In the genomic region with DNA sequence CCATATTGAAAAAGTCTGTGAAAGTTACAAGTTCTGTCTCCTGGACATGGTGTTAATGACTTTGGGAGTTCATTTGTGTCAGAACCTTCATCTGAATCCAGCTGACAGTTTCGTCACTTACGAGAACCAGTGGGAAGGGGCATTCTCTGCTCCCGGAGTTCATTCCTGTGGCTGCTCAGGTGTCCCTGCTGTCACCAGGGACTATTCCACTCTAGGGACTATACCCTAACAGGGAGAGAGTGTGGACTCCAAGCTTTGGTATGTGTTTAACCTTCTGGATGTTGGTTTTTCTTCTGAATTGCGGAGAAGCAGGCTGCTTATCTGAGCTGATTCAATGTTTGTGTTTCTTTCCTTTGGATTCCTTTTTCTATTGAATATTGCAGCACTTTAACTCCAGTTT, we compare ENCODE assay signal across 22 cellular contexts.
"Had no signal": no experiment of that assay in that cellular context is flagged by ENCODE, and none has a peak within 500 bp of the region (broad histone marks: within the 10 kb centered on the region; RNA-seq: fewer than 3 reads in every experiment).

No MANE protein-coding gene starts in this region.

- H3K36me3 ChIP-seq: breast epithelium, left lung, sigmoid colon, thoracic aorta, upper lobe of left lung had no signal

- H3K27ac Mint-ChIP-seq: activated B cell treated with CpG ODN at 0.5 μM for 24 hours; activated CD4-positive, alpha-beta memory T cell treated with anti-CD3 and anti-CD28 coated beads for 36 hours; dendritic cell treated with granulocyte-macrophage colony-stimulating factor and Interleukin-4, amounts not matched to agents 40 ng/mL and 50 ng/mL, for 4 days; stimulated activated naive B cell treated with anti-CD40 and anti-IgM and Interleukin-4, amounts not matched to agents 10 μg/mL and 1 μg/mL and 100 μg/mL, for 72 hours had no signal

- H3K36me3 Mint-ChIP-seq: activated CD4-positive, alpha-beta memory T cell treated with anti-CD3 and anti-CD28 coated beads for 36 hours; stimulated activated naive B cell treated with anti-CD40 and anti-IgM and Interleukin-4, amounts not matched to agents 10 μg/mL and 1 μg/mL and 100 μg/mL, for 72 hours had no signal

- H3K4me1 ChIP-seq: breast epithelium had no signal

- DNase-seq: activated B cell treated with CpG ODN at 0.5 μM for 24 hours; activated CD4-positive, alpha-beta memory T cell treated with anti-CD3 and anti-CD28 coated beads for 36 hours; activated CD4-positive, alpha-beta T cell treated with anti-CD3 and anti-CD28 coated beads for 48 hours; activated naive CD4-positive, alpha-beta T cell treated with Interleukin-2 at 50 U/mL for 16 hours; activated T-cell treated with anti-CD3 and anti-CD28 coated beads, Interleukin-2, amount 50 U/mL, for 48 hours; anterior cingulate cortex; effector CD4-positive, alpha-beta T cell; foreskin melanocyte; kidney glomerular epithelial cell; left lung; naive thymus-derived CD8-positive, alpha-beta T cell; sigmoid colon; stimulated activated CD4-positive, alpha-beta T cell treated with anti-CD3 and anti-CD28 coated beads, Interleukin-15, amount 100 ng/mL, for 24 hours; stimulated activated CD8-positive, alpha-beta memory T cell treated with anti-CD3 and anti-CD28 coated beads, Interleukin-4, amount 100 ng/mL, for 48 hours; stimulated activated naive B cell treated with anti-CD40 and anti-IgM and Interleukin-4, amounts not matched to agents 10 μg/mL and 1 μg/mL and 100 μg/mL, for 72 hours; SW 1271; T-helper 17 cell; upper lobe of left lung had no signal

- H3K27ac ChIP-seq: breast epithelium, left lung, sigmoid colon, upper lobe of left lung had no signal

- H3K9me3 Mint-ChIP-seq: activated B cell treated with CpG ODN at 0.5 μM for 24 hours; naive thymus-derived CD8-positive, alpha-beta T cell had no signal

- H3K27me3 Mint-ChIP-seq: activated B cell treated with CpG ODN at 0.5 μM for 24 hours; activated CD4-positive, alpha-beta memory T cell treated with anti-CD3 and anti-CD28 coated beads for 36 hours; stimulated activated naive B cell treated with anti-CD40 and anti-IgM and Interleukin-4, amounts not matched to agents 10 μg/mL and 1 μg/mL and 100 μg/mL, for 72 hours; T-helper 17 cell had no signal

- ATAC-seq: left lung; naive thymus-derived CD8-positive, alpha-beta T cell; stimulated activated naive B cell treated with anti-CD40 and anti-IgM and Interleukin-4, amounts not matched to agents 10 μg/mL and 1 μg/mL and 100 μg/mL, for 72 hours; T-helper 17 cell had no signal

- H3K27me3 ChIP-seq: breast epithelium, left lung, sigmoid colon, upper lobe of left lung had no signal

- H3K4me3 ChIP-seq: breast epithelium, left lung, sigmoid colon, smooth muscle cell, thoracic aorta, upper lobe of left lung had no signal

- H3K4me3 Mint-ChIP-seq: dendritic cell treated with granulocyte-macrophage colony-stimulating factor and Interleukin-4, amounts not matched to agents 40 ng/mL and 50 ng/mL, for 4 days had no signal

- H3K9me3 ChIP-seq: breast epithelium, left lung, sigmoid colon, thoracic aorta, upper lobe of left lung had no signal
